26 cellular contexts compared by ENCODE assay signal in the genomic region with DNA sequence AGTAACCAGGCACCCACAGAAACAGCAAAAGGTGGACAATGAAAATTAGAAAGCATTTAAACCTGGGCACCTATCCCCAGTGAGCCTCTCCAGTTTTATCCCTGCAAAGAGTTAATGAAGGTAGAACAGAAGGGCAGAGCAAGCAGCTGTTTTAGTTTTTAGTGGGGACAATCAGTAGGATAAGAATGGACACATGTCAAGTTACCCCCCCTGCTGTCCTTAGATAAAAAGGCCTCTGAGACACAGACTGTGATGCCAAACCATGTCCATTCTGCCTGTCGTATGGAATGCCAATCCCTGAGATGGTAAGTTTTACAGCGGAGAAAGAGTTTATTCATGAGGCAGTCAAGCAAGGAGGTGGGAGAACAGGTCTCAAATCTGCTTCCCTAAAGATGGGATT.
DNase-seq lines count a peak whose midpoint lies in the region; ATAC-seq and TF ChIP-seq lines count a peak whose summit lies in the region.
"Had no signal": no experiment of that assay in that cellular context is flagged by ENCODE, and none has a peak within 500 bp of the region (broad histone marks: within the 10 kb centered on the region; RNA-seq: fewer than 3 reads in every experiment).

No MANE protein-coding gene starts in this region.

- H3K9me3 ChIP-seq in aorta (ENCODE audit: control insufficient read depth, low read length) (no peaks in the 10 kb centered on the region), WERI-Rb-1 (ENCODE audit: severe bottlenecking) (no peaks in the 10 kb centered on the region)
- H3K9me3 ChIP-seq: colonic mucosa, esophagus squamous epithelium, sigmoid colon, SK-N-SH, thoracic aorta had no signal

- no peaks in the 10 kb centered on the region for H3K27me3 ChIP-seq in aorta (ENCODE audit: control insufficient read depth in 1 of 2, insufficient read depth in 2 of 2, low read length in 1 of 2)
- H3K27me3 ChIP-seq in WERI-Rb-1 (ENCODE audit: insufficient read depth, low read depth, severe bottlenecking), result no peaks in the 10 kb centered on the region
- H3K27me3 ChIP-seq: colonic mucosa, esophagus squamous epithelium, sigmoid colon had no signal

- no peak for ATAC-seq in activated T-helper 17 cell treated with anti-CD3 and anti-CD28 coated beads, Interleukin-2, amount 50 U/mL, for 72 hours (replicated peaks)
- no peak for ATAC-seq in aorta (ENCODE audit: low FRiP score)
- ATAC-seq in Right ventricle myocardium superior (ENCODE audit: poor library complexity), result no peak
- ATAC-seq: GM23338; stimulated activated naive CD8-positive, alpha-beta T cell treated with anti-CD3 and anti-CD28 coated beads, Interleukin-15, Interleukin-2, amounts not matched to agents 100 U/mL and 50 U/mL, for 24 hours; WTC11 had no signal

- no peak overlapping the region for H3K27ac ChIP-seq in aorta (ENCODE audit: low read depth in 1 of 2, low read length in 2 of 2)
- no peak overlapping the region for H3K27ac ChIP-seq in WERI-Rb-1
- H3K27ac ChIP-seq: colonic mucosa, esophagus squamous epithelium, sigmoid colon, thoracic aorta had no signal

- H3K4me1 ChIP-seq in aorta (ENCODE audit: control insufficient read depth in 1 of 2, insufficient read depth in 2 of 2, low read length in 2 of 2), result no peaks in the 10 kb centered on the region

- WGBS in aorta, 2 donors, result 93 to 95% methylated on average over 2 of the region's 2 CpGs

- no peak for DNase-seq in HFFc6
- peak; percentile 38 for DNase-seq in NB4 (ENCODE audit: low read depth)
- DNase-seq in osteocyte (ENCODE audit: extremely low spot score, unreplicated experiment), result no peak
- DNase-seq in cortex of kidney (lab: John Stamatoyannopoulos, UW), result no peak
- DNase-seq in aorta, result no peak
- no peak for DNase-seq in Right ventricle myocardium superior
- no peak for DNase-seq in WERI-Rb-1
- DNase-seq: activated CD4-positive, alpha-beta T cell treated with anti-CD3 and anti-CD28 coated beads, Interleukin-2, amount 50 U/mL, for 1 hour; activated naive CD4-positive, alpha-beta T cell treated with anti-CD3 and anti-CD28 coated beads, Interleukin-2, amount 50 U/mL, for 16 hours; CD4-positive, alpha-beta memory T cell; colonic mucosa; esophagus squamous epithelium; foreskin melanocyte; NCI-H1092 treated with DMSO at 0.1 percent for 48 hours; NCI-H187 treated with DMSO at 0.1 percent for 48 hours; NCI-H526 treated with DMSO at 0.1 percent for 48 hours; RPMI8226; sigmoid colon; SK-N-SH; stimulated activated naive CD8-positive, alpha-beta T cell treated with anti-CD3 and anti-CD28 coated beads, Interleukin-15, Interleukin-2, amounts not matched to agents 100 U/mL and 50 U/mL, for 24 hours; T-helper 9 cell had no signal

- H3K4me1 Mint-ChIP-seq in HFFc6 (ENCODE audit: low read depth) (peaks cover 61% of the 10 kb centered on the region), osteocyte (ENCODE audit: unreplicated experiment) (peaks cover 47% of the 10 kb centered on the region)
- peaks cover 28% of the 10 kb centered on the region for H3K4me1 Mint-ChIP-seq in activated T-helper 17 cell treated with anti-CD3 and anti-CD28 coated beads, Interleukin-2, amount 50 U/mL, for 72 hours

- H3K36me3 ChIP-seq in aorta (ENCODE audit: control insufficient read depth in 1 of 2, insufficient read depth in 2 of 2, low read length in 1 of 2) (no peaks in the 10 kb centered on the region), WERI-Rb-1 (no peaks in the 10 kb centered on the region)
- H3K36me3 ChIP-seq: colonic mucosa, esophagus squamous epithelium, sigmoid colon, thoracic aorta had no signal

- no peak for TF ChIP-seq POLR2A in NB4 (IDR thresholded peaks at IDR 0.05; ENCODE audit: extremely low read depth, insufficient read length)

- H3K36me3 Mint-ChIP-seq in HFFc6 (ENCODE audit: low read depth) (no peaks in the 10 kb centered on the region), osteocyte (ENCODE audit: unreplicated experiment) (peaks cover 4% of the 10 kb centered on the region)
- no peaks in the 10 kb centered on the region for H3K36me3 Mint-ChIP-seq in activated T-helper 17 cell treated with anti-CD3 and anti-CD28 coated beads, Interleukin-2, amount 50 U/mL, for 72 hours (ENCODE audit: low read depth)
- H3K36me3 Mint-ChIP-seq: CD4-positive, alpha-beta memory T cell; WTC11 had no signal

- no peak overlapping the region for H3K4me3 ChIP-seq in NB4 (ENCODE audit: low read depth, low read length)
- no peak overlapping the region for H3K4me3 ChIP-seq in aorta (ENCODE audit: low read length in 2 of 2)
- no peak overlapping the region for H3K4me3 ChIP-seq in WERI-Rb-1 (ENCODE audit: low read depth, low read length)
- H3K4me3 ChIP-seq: colonic mucosa, esophagus squamous epithelium, GM23338, lung, sigmoid colon, thoracic aorta had no signal

- H3K27ac Mint-ChIP-seq in HFFc6, result no peak overlapping the region
- H3K27ac Mint-ChIP-seq in activated T-helper 17 cell treated with anti-CD3 and anti-CD28 coated beads, Interleukin-2, amount 50 U/mL, for 72 hours, result peak overlapping the region; percentile 76
- H3K27ac Mint-ChIP-seq in osteocyte (ENCODE audit: unreplicated experiment), result peak overlapping the region; percentile 91
- H3K27ac Mint-ChIP-seq: GM23338, WTC11 had no signal

- no peaks in the 10 kb centered on the region; the same call in 1 of the 2 replicates for H3K27me3 Mint-ChIP-seq in HFFc6 (ENCODE audit: insufficient read depth)
- no peaks in the 10 kb centered on the region for H3K27me3 Mint-ChIP-seq in activated T-helper 17 cell treated with anti-CD3 and anti-CD28 coated beads, Interleukin-2, amount 50 U/mL, for 72 hours
- no peaks in the 10 kb centered on the region for H3K27me3 Mint-ChIP-seq in osteocyte (ENCODE audit: unreplicated experiment)
- H3K27me3 Mint-ChIP-seq: CD4-positive, alpha-beta memory T cell had no signal

- intact Hi-C loops in aorta (cut with DNase I) (no loop called here), Right ventricle myocardium superior (cut with DNase I) (no loop called here)

- TF ChIP-seq CTCF in HFFc6 (IDR thresholded peaks at IDR 0.05) (peak; percentile 34), NB4 (IDR thresholded peaks at IDR 0.05; ENCODE audit: low read depth, low read length) (no peak), osteocyte (IDR thresholded peaks at IDR 0.05) (no peak), WERI-Rb-1 (IDR thresholded peaks at IDR 0.05; ENCODE audit: low read depth, low read length) (no peak)

- H3K4me3 Mint-ChIP-seq in HFFc6 (no peak overlapping the region), osteocyte (ENCODE audit: unreplicated experiment) (no peak overlapping the region)
- H3K4me3 Mint-ChIP-seq in activated T-helper 17 cell treated with anti-CD3 and anti-CD28 coated beads, Interleukin-2, amount 50 U/mL, for 72 hours, result peak overlapping the region; percentile 59
- H3K4me3 Mint-ChIP-seq: GM23338, WTC11 had no signal

- H3K9me3 Mint-ChIP-seq in HFFc6 (no peaks in the 10 kb centered on the region), osteocyte (ENCODE audit: unreplicated experiment) (no peaks in the 10 kb centered on the region)
- H3K9me3 Mint-ChIP-seq in activated T-helper 17 cell treated with anti-CD3 and anti-CD28 coated beads, Interleukin-2, amount 50 U/mL, for 72 hours, result no peaks in the 10 kb centered on the region
- H3K9me3 Mint-ChIP-seq: GM23338, WTC11 had no signal
